ENCODE assay signal across 9 cellular contexts in the genomic region with DNA sequence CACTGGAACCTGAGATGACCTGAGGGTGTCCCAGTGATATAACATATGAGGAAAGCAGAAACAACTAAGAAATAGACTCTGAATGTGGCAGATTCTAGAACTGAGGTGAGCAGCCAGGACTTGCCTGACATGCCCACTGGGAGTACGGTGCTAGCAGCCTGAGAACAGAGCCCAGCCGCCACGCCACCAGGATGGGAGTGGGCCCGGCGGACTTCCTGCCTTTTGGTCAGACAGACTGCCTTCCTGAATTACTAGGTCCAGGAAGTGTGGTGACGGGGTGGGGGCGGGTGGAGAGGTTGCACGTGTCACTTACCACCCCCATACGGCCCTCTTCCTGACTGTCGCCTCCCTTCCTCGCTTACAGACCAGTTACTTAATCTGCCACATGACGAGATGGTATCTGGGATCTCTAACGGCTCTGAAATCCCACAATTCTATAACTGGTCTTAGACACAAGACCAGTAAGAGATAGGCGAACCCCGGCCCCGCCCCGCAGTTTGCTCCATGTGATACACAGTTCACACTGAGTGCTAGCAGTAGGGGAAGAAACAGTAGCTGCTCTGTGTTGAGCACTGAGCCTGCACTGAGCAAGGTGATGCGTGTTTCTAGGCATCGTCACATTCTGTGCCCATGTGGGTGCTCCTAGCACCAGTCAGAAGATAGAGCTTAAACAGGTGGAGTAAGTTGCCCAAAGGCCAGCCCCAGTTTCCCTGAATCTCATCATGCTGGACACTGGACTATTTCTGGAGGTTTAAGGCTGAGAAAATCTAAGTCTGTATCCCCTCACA.
DNase-seq lines count a peak whose midpoint lies in the region; ATAC-seq, FAIRE-seq and TF ChIP-seq lines count a peak whose summit lies in the region.
"Had no signal": no experiment of that assay in that cellular context is flagged by ENCODE, and none has a peak within 500 bp of the region (broad histone marks: within the 10 kb centered on the region; RNA-seq: fewer than 3 reads in every experiment).

No MANE protein-coding gene starts in this region.

- ATAC-seq in IMR-90 (ENCODE audit: low read depth), result no peak

- H3K36me3 Mint-ChIP-seq in activated CD4-positive, alpha-beta memory T cell treated with anti-CD3 and anti-CD28 coated beads for 36 hours, result no peaks in the 10 kb centered on the region

- intact Hi-C loops in IMR-90 (cut with micrococcal nuclease), result no loop called here
- intact Hi-C loops in activated CD4-positive, alpha-beta memory T cell treated with anti-CD3 and anti-CD28 coated beads for 36 hours (cut with micrococcal nuclease), result loop anchor here (2.0 to 5.0 kb wide), 2 partner anchors 51 to 118 kb away; partner anchors contain the start of gene HES1

- no peak overlapping the region for H3K4me3 ChIP-seq in GM12865 (ENCODE audit: low read depth, low read length)
- no peak overlapping the region for H3K4me3 ChIP-seq in IMR-90 (ENCODE audit: insufficient read depth, low read depth, low read length)
- H3K4me3 ChIP-seq in small intestine (ENCODE audit: low read depth in 1 of 2, low read length in 2 of 2), result peak overlapping the region in 1 of 2 donors; percentile 23
- H3K4me3 ChIP-seq in GM23248, result no peak overlapping the region

- no peak overlapping the region for H3K9ac ChIP-seq in IMR-90 (ENCODE audit: low read depth, low read length)
- H3K9ac ChIP-seq in GM23248, result no peak overlapping the region

- no peak overlapping the region for H2BK120ac ChIP-seq in IMR-90 (ENCODE audit: low read depth, low read length)

- H3K18ac ChIP-seq in IMR-90 (ENCODE audit: low read depth, low read length), result no peak overlapping the region

- no peak for FAIRE-seq in small intestine (lab: Jason Lieb, UNC)

- H3K79me2 ChIP-seq in GM23248 (ENCODE audit: insufficient read depth), result no peaks in the 10 kb centered on the region

- no peaks in the 10 kb centered on the region for H3K36me3 ChIP-seq in IMR-90 (ENCODE audit: control insufficient read depth, insufficient read depth, low read length)
- no peaks in the 10 kb centered on the region for H3K36me3 ChIP-seq in small intestine (ENCODE audit: control insufficient read depth in 2 of 2, insufficient read depth in 2 of 2, low read length in 2 of 2)
- no peaks in the 10 kb centered on the region for H3K36me3 ChIP-seq in GM23248 (ENCODE audit: low read depth)

- H3K9me3 ChIP-seq in IMR-90 (ENCODE audit: control insufficient read depth, insufficient read depth, low read length) (peaks cover 2% of the 10 kb centered on the region; the same call in 1 of the 2 replicates), small intestine (ENCODE audit: control insufficient read depth, low read depth) (no peaks in the 10 kb centered on the region), GM23248 (ENCODE audit: low read depth) (no peaks in the 10 kb centered on the region)

- no peaks in the 10 kb centered on the region for H3K79me1 ChIP-seq in IMR-90 (ENCODE audit: low read depth in 1 of 2, low read length in 2 of 2)

- WGBS in IMR-90 (ENCODE audit: extremely low coverage in 2 of 2, insufficient read length in 1 of 2), 2 experiments, result 43% methylated on average over 2 of the region's 19 CpGs; no CpG with 5 or more reads in 1 of the 2 experiments
- WGBS in small intestine, 3 donors, result 11 to 29% (median 21%) methylated on average over 19 of the region's 19 CpGs
- 64 to 69% methylated on average over 18 to 19 of the region's 19 CpGs for WGBS in GM23248 (ENCODE audit: low coverage in 1 of 2, low lambda C conversion rate in 2 of 2, missing lambda C conversion rate in 2 of 2), 2 experiments

- dilution Hi-C loops in IMR-90 (cut with HindIII; ENCODE audit: low sequenced_read_pairs, unreplicated experiment), result no loop called here

- no peak overlapping the region for H2AK5ac ChIP-seq in IMR-90 (ENCODE audit: low read depth, low read length)

- H2BK5ac ChIP-seq in IMR-90 (ENCODE audit: low read depth, low read length, poor library complexity, severe bottlenecking), result no peak overlapping the region

- TF ChIP-seq POLR2A in IMR-90 (IDR thresholded peaks at IDR 0.05; ENCODE audit: low read depth, low read length), result no peak

- no peak overlapping the region for H3K4me2 ChIP-seq in IMR-90 (ENCODE audit: low read depth, low read length)
- no peak overlapping the region for H3K4me2 ChIP-seq in GM23248 (ENCODE audit: unreplicated experiment)

- peaks cover 8% of the 10 kb centered on the region for H3K9me3 Mint-ChIP-seq in activated CD4-positive, alpha-beta memory T cell treated with anti-CD3 and anti-CD28 coated beads for 36 hours

- no peak overlapping the region for H4K91ac ChIP-seq in IMR-90 (ENCODE audit: insufficient read depth, low read depth, low read length)

- H3K23ac ChIP-seq in IMR-90 (ENCODE audit: low read depth, low read length), result no peak overlapping the region

- no peak overlapping the region for H3K4ac ChIP-seq in IMR-90 (ENCODE audit: low read depth, low read length)

- H3K9me1 ChIP-seq in IMR-90 (ENCODE audit: insufficient read depth, low read length), result no peaks in the 10 kb centered on the region

- H3K4me1 Mint-ChIP-seq in activated CD4-positive, alpha-beta memory T cell treated with anti-CD3 and anti-CD28 coated beads for 36 hours (ENCODE audit: low read depth), result peaks cover 7% of the 10 kb centered on the region

- no peaks in the 10 kb centered on the region; the same call in 1 of the 2 replicates for H3F3A ChIP-seq in GM23248 (ENCODE audit: insufficient read depth)

- H2AFZ ChIP-seq in IMR-90 (replicated peaks; ENCODE audit: low read length, poor library complexity), result peak overlapping the region; percentile 21
- H2AFZ ChIP-seq in GM23248, result no peak overlapping the region

- CTCF ChIA-PET in IMR-90 (lab: Yijun Ruan, JAX), result no interaction called here
- CTCF ChIA-PET in activated CD4-positive, alpha-beta memory T cell treated with anti-CD3 and anti-CD28 coated beads for 36 hours (lab: Charles Lee), result interaction anchor here (0.5 to 1.6 kb wide), 2 partner anchors 61 to 197 kb away, joined by 3 read pairs; no protein-coding TSS in a partner anchor

- H3K27me3 ChIP-seq in IMR-90 (ENCODE audit: control insufficient read depth, insufficient read depth, low read length), result peaks cover 46% of the 10 kb centered on the region
- no peaks in the 10 kb centered on the region for H3K27me3 ChIP-seq in small intestine (ENCODE audit: control insufficient read depth in 2 of 2, insufficient read depth in 2 of 2, low read length in 2 of 2)
- peaks cover 13% of the 10 kb centered on the region for H3K27me3 ChIP-seq in GM23248 (replicated peaks; ENCODE audit: insufficient read depth)

- no peak overlapping the region for H4K5ac ChIP-seq in IMR-90 (ENCODE audit: low read depth, low read length)

- TF ChIP-seq CTCF in GM12865 (IDR thresholded peaks at IDR 0.05; ENCODE audit: insufficient read depth, low read depth, low read length, missing control alignments), result no peak
- no peak for TF ChIP-seq CTCF in IMR-90 (conservative IDR thresholded peaks at IDR 0.05; ENCODE audit: low read depth, low read length)

- H3K9me2 ChIP-seq in GM23248 (ENCODE audit: insufficient read depth), result no peaks in the 10 kb centered on the region

- peaks cover 4% of the 10 kb centered on the region for H3K27me3 Mint-ChIP-seq in activated CD4-positive, alpha-beta memory T cell treated with anti-CD3 and anti-CD28 coated beads for 36 hours

- H3K4me3 Mint-ChIP-seq in activated CD4-positive, alpha-beta memory T cell treated with anti-CD3 and anti-CD28 coated beads for 36 hours, result peak overlapping the region; percentile 27

- TF ChIP-seq RAD21 in IMR-90 (IDR thresholded peaks at IDR 0.05; ENCODE audit: low read length), result no peak

- in situ Hi-C loops in IMR-90 (cut with MboI; ENCODE audit: low sequenced_read_pairs), result no loop called here
- in situ Hi-C loops in GM23248 (cut with MboI), result no loop called here

- H4K8ac ChIP-seq in IMR-90 (ENCODE audit: low read depth in 2 of 2, low read length in 2 of 2), result no peak overlapping the region

- H2BK20ac ChIP-seq in IMR-90 (ENCODE audit: low read depth, low read length), result no peak overlapping the region

- no peaks in the 10 kb centered on the region for H4K20me1 ChIP-seq in IMR-90 (ENCODE audit: insufficient read depth, low read length)
- no peaks in the 10 kb centered on the region for H4K20me1 ChIP-seq in GM23248 (ENCODE audit: insufficient read depth)

- H3K27ac ChIP-seq in IMR-90 (ENCODE audit: insufficient read depth, low read length) (no peak overlapping the region), small intestine (ENCODE audit: low read depth in 1 of 2, low read length in 1 of 2) (peak overlapping the region; percentile 43 to 46), GM23248 (no peak overlapping the region)
- H3K27ac ChIP-seq: epithelial cell of prostate had no signal

- H3K27ac Mint-ChIP-seq in activated CD4-positive, alpha-beta memory T cell treated with anti-CD3 and anti-CD28 coated beads for 36 hours, result no peak overlapping the region

- DNase-seq in GM12865 (ENCODE audit: low read depth) (peak; percentile 16), IMR-90 (no peak), foreskin melanocyte (peak; percentile 94), small intestine (peak; percentile 46), GM23248 (no peak), NCI-H345 (lab: John Stamatoyannopoulos, UW) (no peak), NCI-H774 (lab: John Stamatoyannopoulos, UW) (no peak)
- peak; percentile 66 for DNase-seq in activated CD4-positive, alpha-beta memory T cell treated with anti-CD3 and anti-CD28 coated beads for 36 hours

- H3K14ac ChIP-seq in IMR-90 (replicated peaks; ENCODE audit: low read depth, low read length), result no peak overlapping the region

- no peak overlapping the region for H3K56ac ChIP-seq in IMR-90 (ENCODE audit: extremely low read depth, insufficient read depth, low read length)

- BruUV-seq in IMR-90 (replicated peaks; lab: Mats Ljungman, UMichigan), result no TSS peak

- H3K4me1 ChIP-seq in IMR-90 (ENCODE audit: control insufficient read depth, insufficient read depth, low read length) (peaks cover 3% of the 10 kb centered on the region; the same call in 1 of the 2 replicates), small intestine (ENCODE audit: control insufficient read depth in 2 of 2, insufficient read depth in 1 of 2, low read depth in 1 of 2, low read length in 1 of 2) (peaks cover 0 to 3% of the 10 kb centered on the region in 2 donors), GM23248 (ENCODE audit: insufficient read depth) (no peaks in the 10 kb centered on the region)

- POLR2A ChIA-PET in IMR-90 (lab: Charles Lee; ENCODE audit: unreplicated experiment), result no interaction called here
- POLR2A ChIA-PET in activated CD4-positive, alpha-beta memory T cell treated with anti-CD3 and anti-CD28 coated beads for 36 hours (lab: Charles Lee), result no interaction called here

- H2BK15ac ChIP-seq in IMR-90 (ENCODE audit: low read depth, low read length), result no peak overlapping the region

- H2AK9ac ChIP-seq in IMR-90 (replicated peaks; ENCODE audit: low read depth, low read length, poor library complexity), result no peak overlapping the region

TF ChIP-seq in IMR-90, 13 proteins besides CTCF, POLR2A, EP300 and RAD21 (continues in another document):
- TF ChIP-seq FOS (IDR thresholded peaks at IDR 0.05; ENCODE audit: low read depth, low read length), result no peak
- TF ChIP-seq RCOR1 (IDR thresholded peaks at IDR 0.05; ENCODE audit: insufficient replicate concordance, low read length), result no peak

Comparison
In these comparisons a context has a peak if more than half of its experiments do, and no peak if none do; other contexts are left out.
1. DNase-seq: peak in GM12865 (single experiment), activated CD4-positive, alpha-beta memory T cell treated with anti-CD3 and anti-CD28 coated beads for 36 hours (single experiment), foreskin melanocyte (single experiment) and small intestine (single experiment); none in IMR-90 (single experiment), GM23248 (single experiment), NCI-H345 (single experiment) and NCI-H774 (single experiment).
2. H3K27ac ChIP-seq: peak in small intestine (2 of 2); none in IMR-90 (single experiment) and GM23248 (single experiment).